In the genomic region with DNA sequence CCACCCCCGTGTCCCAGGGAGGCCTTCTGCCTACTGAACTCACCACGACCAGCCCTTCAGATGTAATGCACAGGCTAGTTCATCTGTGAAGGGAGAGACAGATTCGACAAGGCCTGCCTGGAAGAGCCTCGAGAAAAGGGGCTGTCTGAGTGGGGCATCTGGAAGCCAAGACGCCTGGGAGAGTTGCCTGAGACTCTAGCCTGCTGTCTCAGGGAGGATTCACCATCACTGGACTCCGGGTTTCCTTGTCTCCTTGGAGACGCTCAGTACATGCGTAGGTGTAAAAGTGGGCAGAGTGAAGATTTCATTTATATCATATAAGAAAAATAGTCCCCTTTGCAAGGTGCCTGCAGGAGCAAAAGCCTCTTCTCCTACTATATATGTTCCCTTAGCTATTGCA, we compare ENCODE assay signal across 25 cellular contexts.
DNase-seq lines count a peak whose midpoint lies in the region; ATAC-seq and TF ChIP-seq lines count a peak whose summit lies in the region.
"Had no signal": no experiment of that assay in that cellular context is flagged by ENCODE, and none has a peak within 500 bp of the region (broad histone marks: within the 10 kb centered on the region; RNA-seq: fewer than 3 reads in every experiment).

No MANE protein-coding gene starts in this region.

- peak overlapping the region; percentile 4 for H3K4me2 ChIP-seq in neural progenitor cell
- H3K4me2 ChIP-seq: A549 had no signal

- no peaks in the 10 kb centered on the region for H3K36me3 ChIP-seq in neural progenitor cell
- H3K36me3 ChIP-seq in transverse colon = peaks cover 0 to 12% (median 0%) of the 10 kb centered on the region in 4 donors
- H3K36me3 ChIP-seq: ovary had no signal

- TF ChIP-seq CTCF in natural killer cell (IDR thresholded peaks at IDR 0.05) (no peak), neural progenitor cell (IDR thresholded peaks at IDR 0.05) (no peak), transverse colon (IDR thresholded peaks at IDR 0.05) (no peak)

- H3K4me3 ChIP-seq in neural progenitor cell (no peak overlapping the region), transverse colon (no peak overlapping the region)
- H3K4me3 ChIP-seq: A549, ovary, skin epidermis, tibial nerve had no signal

- H3K27me3 ChIP-seq in neural progenitor cell (no peaks in the 10 kb centered on the region), transverse colon (no peaks in the 10 kb centered on the region)
- H3K27me3 ChIP-seq: brain microvascular endothelial cell, ovary, tibial nerve had no signal

- H3K27ac ChIP-seq in neural progenitor cell = no peak overlapping the region
- H3K27ac ChIP-seq in transverse colon = peak overlapping the region; percentile 31 to 74 (median 52)
- H3K27ac ChIP-seq: A549, brain microvascular endothelial cell, ovary, skin epidermis, tibial nerve had no signal

- H3K4me1 ChIP-seq in neural progenitor cell = no peaks in the 10 kb centered on the region
- peaks cover 16 to 78% (median 28%) of the 10 kb centered on the region in 4 donors for H3K4me1 ChIP-seq in transverse colon

- in situ Hi-C loops in transverse colon (cut with MboI; ENCODE audit: low pct_ligation_motif_present in 1 of 4, low pct_unique_long_range_greater_than_20kb in 1 of 4, low sequenced_read_pairs in 3 of 4) = no loop called here

- H3K4me1 Mint-ChIP-seq in natural killer cell (peaks cover 74 to 77% of the 10 kb centered on the region in 2 donors), neural progenitor cell (peaks cover 29% of the 10 kb centered on the region)
- H3K4me1 Mint-ChIP-seq in natural killer cell treated with Interleukin-12 subunit alpha and Interleukin-12 subunit beta and Interleukin-15 and Interleukin-18, amount 100 ng/mL, for 72 hours (ENCODE audit: low read depth in 2 of 2) = peaks cover 62 to 65% of the 10 kb centered on the region in 2 donors
- peaks cover 32 to 75% of the 10 kb centered on the region in 2 donors for H3K4me1 Mint-ChIP-seq in effector memory CD8-positive, alpha-beta T cell (ENCODE audit: low read depth in 2 of 2)

- H4K20me1 ChIP-seq in neural progenitor cell (ENCODE audit: low read depth) = peaks cover 6% of the 10 kb centered on the region

- no peak overlapping the region for H2AFZ ChIP-seq in neural progenitor cell (replicated peaks)

- H3K4me3 Mint-ChIP-seq in natural killer cell (no peak overlapping the region), neural progenitor cell (no peak overlapping the region)
- no peak overlapping the region for H3K4me3 Mint-ChIP-seq in natural killer cell treated with Interleukin-12 subunit alpha and Interleukin-12 subunit beta and Interleukin-15 and Interleukin-18, amount 100 ng/mL, for 72 hours
- no peak overlapping the region for H3K4me3 Mint-ChIP-seq in effector memory CD8-positive, alpha-beta T cell
- H3K4me3 Mint-ChIP-seq: activated CD4-positive, alpha-beta T cell treated with anti-CD3 and anti-CD28 coated beads, Interleukin-2, amount 10 ng/mL, durations not matched to agents 24 days and 14 days; activated T-cell treated with anti-CD3 and anti-CD28 coated beads, Interleukin-2, amount 50 U/mL, for 4 hours had no signal

- intact Hi-C loops in natural killer cell (cut with micrococcal nuclease) (no loop called here), transverse colon (cut with DNase I; ENCODE audit: low total_unique reads) (no loop called here)

- H3K9me3 ChIP-seq in neural progenitor cell (ENCODE audit: low read depth) (no peaks in the 10 kb centered on the region), transverse colon (no peaks in the 10 kb centered on the region)
- H3K9me3 ChIP-seq: A549, ovary, tibial nerve had no signal

- H3K27ac Mint-ChIP-seq in natural killer cell (peak overlapping the region; percentile 31 to 45), neural progenitor cell (peak overlapping the region; percentile 26)
- H3K27ac Mint-ChIP-seq in natural killer cell treated with Interleukin-12 subunit alpha and Interleukin-12 subunit beta and Interleukin-15 and Interleukin-18, amount 100 ng/mL, for 72 hours = peak overlapping the region in 1 of 2 donors; percentile 18
- H3K27ac Mint-ChIP-seq in effector memory CD8-positive, alpha-beta T cell = peak overlapping the region; percentile 1 to 20
- H3K27ac Mint-ChIP-seq: activated CD4-positive, alpha-beta T cell treated with anti-CD3 and anti-CD28 coated beads, Interleukin-2, amount 10 ng/mL, durations not matched to agents 24 days and 14 days had no signal

- TF ChIP-seq EP300 in transverse colon (IDR thresholded peaks at IDR 0.05; ENCODE audit: low read depth) = no peak

- H3K36me3 Mint-ChIP-seq in natural killer cell (peaks cover 8% of the 10 kb centered on the region), neural progenitor cell (peaks cover 11% of the 10 kb centered on the region)
- H3K36me3 Mint-ChIP-seq in natural killer cell treated with Interleukin-12 subunit alpha and Interleukin-12 subunit beta and Interleukin-15 and Interleukin-18, amount 100 ng/mL, for 72 hours = peaks cover 17% of the 10 kb centered on the region
- peaks cover 36% of the 10 kb centered on the region for H3K36me3 Mint-ChIP-seq in effector memory CD8-positive, alpha-beta T cell (ENCODE audit: insufficient read depth)

- TF ChIP-seq POLR2A in transverse colon (IDR thresholded peaks at IDR 0.05) = no peak

- ATAC-seq in natural killer cell (no peak), GM19023 (IDR thresholded peaks at IDR 0.05; ENCODE audit: unreplicated experiment) (no peak)
- no peak for ATAC-seq in natural killer cell treated with Interleukin-12 subunit alpha and Interleukin-12 subunit beta and Interleukin-15 and Interleukin-18, amount 100 ng/mL, for 72 hours
- ATAC-seq in effector memory CD8-positive, alpha-beta T cell (replicated peaks) = no peak
- ATAC-seq: A549; activated T-cell treated with anti-CD3 and anti-CD28 coated beads, Interleukin-2, amount 50 U/mL, for 4 hours had no signal

- H3K9me3 Mint-ChIP-seq in natural killer cell = no peaks in the 10 kb centered on the region
- no peaks in the 10 kb centered on the region for H3K9me3 Mint-ChIP-seq in natural killer cell treated with Interleukin-12 subunit alpha and Interleukin-12 subunit beta and Interleukin-15 and Interleukin-18, amount 100 ng/mL, for 72 hours
- no peaks in the 10 kb centered on the region for H3K9me3 Mint-ChIP-seq in effector memory CD8-positive, alpha-beta T cell
- H3K9me3 Mint-ChIP-seq in neural progenitor cell = no peaks in the 10 kb centered on the region
- H3K9me3 Mint-ChIP-seq: activated CD4-positive, alpha-beta T cell treated with anti-CD3 and anti-CD28 coated beads, Interleukin-2, amount 10 ng/mL, durations not matched to agents 24 days and 14 days; activated T-cell treated with anti-CD3 and anti-CD28 coated beads, Interleukin-2, amount 50 U/mL, for 4 hours; CD4-positive, alpha-beta memory T cell had no signal

- H3K9ac ChIP-seq in neural progenitor cell = no peak overlapping the region

- no peaks in the 10 kb centered on the region for H3K79me2 ChIP-seq in neural progenitor cell (ENCODE audit: low read depth)

- H3K27me3 Mint-ChIP-seq in natural killer cell (ENCODE audit: low read depth in 2 of 2) = no peaks in the 10 kb centered on the region
- no peaks in the 10 kb centered on the region for H3K27me3 Mint-ChIP-seq in natural killer cell treated with Interleukin-12 subunit alpha and Interleukin-12 subunit beta and Interleukin-15 and Interleukin-18, amount 100 ng/mL, for 72 hours
- H3K27me3 Mint-ChIP-seq in effector memory CD8-positive, alpha-beta T cell = no peaks in the 10 kb centered on the region
- no peaks in the 10 kb centered on the region for H3K27me3 Mint-ChIP-seq in neural progenitor cell (ENCODE audit: insufficient read depth, low read depth)
- H3K27me3 Mint-ChIP-seq: activated CD4-positive, alpha-beta T cell treated with anti-CD3 and anti-CD28 coated beads, Interleukin-2, amount 10 ng/mL, durations not matched to agents 24 days and 14 days; CD4-positive, alpha-beta memory T cell had no signal

- 81 to 87% methylated on average over 3 to 8 of the region's 8 CpGs for WGBS in transverse colon (ENCODE audit: low coverage in 1 of 2), 2 donors

- DNase-seq in natural killer cell (no peak), neural progenitor cell (ENCODE audit: low spot score) (no peak), transverse colon (no peak), islet precursor cell (no peak)
- no peak for DNase-seq in natural killer cell treated with Interleukin-12 subunit alpha and Interleukin-12 subunit beta and Interleukin-15 and Interleukin-18, amount 100 ng/mL, for 72 hours (ENCODE audit: low spot score)
- no peak for DNase-seq in effector memory CD8-positive, alpha-beta T cell
- no peak for DNase-seq in stimulated activated CD4-positive, alpha-beta T cell treated with anti-CD3 and anti-CD28 coated beads, Interleukin-4, amount 100 ng/mL, for 24 hours
- DNase-seq: activated CD4-positive, alpha-beta T cell treated with anti-CD3 and anti-CD28 coated beads, Interleukin-2, amount 10 ng/mL, durations not matched to agents 24 days and 14 days; activated T-cell treated with anti-CD3 and anti-CD28 coated beads, Interleukin-2, amount 50 U/mL, for 4 hours; amniotic stem cell; brain microvascular endothelial cell; CD4-positive, alpha-beta memory T cell; hypothalamus; mesenchymal stem cell; NCI-H1048; NCI-H1694; NCI-H446 treated with DMSO at 0.1 percent for 48 hours; ovary; retina; stimulated activated naive CD4-positive, alpha-beta T cell treated with Interleukin-2 at 50 U/mL for 16 hours; T1000 had no signal

- no peaks in the 10 kb centered on the region for H3F3A ChIP-seq in neural progenitor cell (ENCODE audit: low read depth)
